ENCODE assay signal across 13 cellular contexts in genomic region chr2:33230877-33231276, GRCh38.
A peak's percentile ranks its signal among the peaks of the same experiment; 100 is the strongest.
DNase-seq lines count a peak whose midpoint lies in the region; ATAC-seq, FAIRE-seq and TF ChIP-seq lines count a peak whose summit lies in the region.
"Had no signal": no experiment of that assay in that cellular context is flagged by ENCODE, and none has a peak within 500 bp of the region (broad histone marks: within the 10 kb centered on the region; RNA-seq: fewer than 3 reads in every experiment).

No MANE protein-coding gene starts in this region.

- CTCF ChIA-PET in PC-3 (lab: Charles Lee) = interaction anchor here (0.6 to 1.2 kb wide), 2 partner anchors 45 to 197 kb away, joined by 3 to 6 read pairs; no protein-coding TSS in a partner anchor

- POLR2A ChIA-PET in PC-3 (lab: Charles Lee; ENCODE audit: unreplicated experiment) = interaction anchor here (0.6 kb wide), 2 partner anchors 99 to 481 kb away, joined by 8 to 10 read pairs; no protein-coding TSS in a partner anchor

- no peak overlapping the region; the same call in 1 of the 2 replicates for H3K4me3 Mint-ChIP-seq in HFFc6
- H3K4me3 Mint-ChIP-seq in type B pancreatic cell = no peak overlapping the region
- H3K4me3 Mint-ChIP-seq: CD8-positive, alpha-beta T cell had no signal

- H2AFZ ChIP-seq in PC-3 (ENCODE audit: low read length) = peak overlapping the region; percentile 34

- DNase-seq in HFFc6 (no peak), PC-3 (peak; percentile 86), bronchial epithelial cell (ENCODE audit: low read depth) (peak; percentile 90), type B pancreatic cell (ENCODE audit: extremely low spot score, unreplicated experiment) (no peak), NCI-H2196 treated with DMSO at 0.1 percent for 48 hours (lab: John Stamatoyannopoulos, UW; ENCODE audit: unreplicated experiment) (no peak), NCI-H2081 treated with DMSO at 0.1 percent for 48 hours (lab: John Stamatoyannopoulos, UW) (no peak)
- DNase-seq: CD8-positive, alpha-beta T cell; Kasumi-1; MV-4-11; NCI-H446 had no signal

- H3K9me3 Mint-ChIP-seq in HFFc6 = no peaks in the 10 kb centered on the region
- H3K9me3 Mint-ChIP-seq in type B pancreatic cell = peaks cover under 1% of the 10 kb centered on the region
- H3K9me3 Mint-ChIP-seq: CD8-positive, alpha-beta T cell had no signal

- peaks cover 38% of the 10 kb centered on the region for H3K4me1 ChIP-seq in PC-3 (ENCODE audit: insufficient read depth, low read length)

- peak overlapping the region; percentile 84 for H3K9ac ChIP-seq in PC-3 (ENCODE audit: low read length)

- FAIRE-seq in bronchial epithelial cell (lab: Jason Lieb, UNC) = no peak
- FAIRE-seq: D721Med, H1 had no signal

- no TSS peak for BruUV-seq in PC-3 (replicated peaks; lab: Mats Ljungman, UMichigan)

- H3K27ac Mint-ChIP-seq in HFFc6 (peak overlapping the region; percentile 48; the same call in 1 of the 2 replicates), type B pancreatic cell (peak overlapping the region; percentile 59)
- H3K27ac Mint-ChIP-seq: CD8-positive, alpha-beta T cell had no signal

- peak overlapping the region; percentile 68 for H3K4me2 ChIP-seq in PC-3 (ENCODE audit: low read length)

- no peaks in the 10 kb centered on the region for H4K20me1 ChIP-seq in PC-3 (ENCODE audit: low read length)

- H3K4me1 Mint-ChIP-seq in HFFc6 (ENCODE audit: low read depth) = peaks cover 55% of the 10 kb centered on the region
- H3K4me1 Mint-ChIP-seq in type B pancreatic cell (ENCODE audit: unreplicated experiment) = peaks cover 14% of the 10 kb centered on the region

- peaks cover 54% of the 10 kb centered on the region for H3K36me3 Mint-ChIP-seq in HFFc6 (ENCODE audit: low read depth)
- H3K36me3 Mint-ChIP-seq in type B pancreatic cell = peaks cover 22% of the 10 kb centered on the region
- H3K36me3 Mint-ChIP-seq: CD8-positive, alpha-beta T cell had no signal

- H3K27me3 Mint-ChIP-seq in HFFc6 (ENCODE audit: insufficient read depth) (no peaks in the 10 kb centered on the region), type B pancreatic cell (no peaks in the 10 kb centered on the region)

- ATAC-seq in PC-3 (peak; percentile 86), HG03196 (IDR thresholded peaks at IDR 0.05; ENCODE audit: unreplicated experiment) (no peak)
- ATAC-seq: CD8-positive, alpha-beta T cell had no signal

- H3K27ac ChIP-seq in PC-3 (ENCODE audit: low read length) = peak overlapping the region; percentile 93

- no peaks in the 10 kb centered on the region for H3K79me2 ChIP-seq in PC-3 (ENCODE audit: low read length)

- H3F3A ChIP-seq in PC-3 (ENCODE audit: low read length, unreplicated experiment) = no peaks in the 10 kb centered on the region

- H3K27me3 ChIP-seq in PC-3 (ENCODE audit: low read length) (no peaks in the 10 kb centered on the region), bronchial epithelial cell (ENCODE audit: control insufficient read depth, insufficient read depth, low read length) (no peaks in the 10 kb centered on the region)

- H3K36me3 ChIP-seq in PC-3 (ENCODE audit: low read depth, low read length) (no peaks in the 10 kb centered on the region), bronchial epithelial cell (ENCODE audit: control insufficient read depth, insufficient read depth, low read length) (no peaks in the 10 kb centered on the region)

- no peaks in the 10 kb centered on the region for H3K9me3 ChIP-seq in PC-3 (ENCODE audit: low read length)

- no peak for TF ChIP-seq CTCF in HFFc6 (IDR thresholded peaks at IDR 0.05)
- TF ChIP-seq CTCF in PC-3 (conservative IDR thresholded peaks at IDR 0.05; ENCODE audit: low read depth, low read length) = no peak
- TF ChIP-seq CTCF in bronchial epithelial cell (IDR thresholded peaks at IDR 0.05; ENCODE audit: insufficient read depth, low read length, severe bottlenecking) = no peak
- TF ChIP-seq CTCF in type B pancreatic cell (conservative IDR thresholded peaks at IDR 0.05) = no peak

- intact Hi-C loops in PC-3 (cut with micrococcal nuclease) = loop anchor here (1.0 kb wide), 2 partner anchors 39 to 97 kb away; no protein-coding TSS in a partner anchor

- H3K4me3 ChIP-seq in PC-3 (ENCODE audit: low read length) (peak overlapping the region; percentile 39), bronchial epithelial cell (ENCODE audit: low read depth, low read length) (no peak overlapping the region)

- no peaks in the 10 kb centered on the region for H3K9me2 ChIP-seq in PC-3 (replicated peaks; ENCODE audit: low read length)

Comparison
In these comparisons a context has a peak if more than half of its experiments do, and no peak if none do; other contexts are left out.
1. DNase-seq: peak in PC-3 (single experiment) and bronchial epithelial cell (single experiment); none in HFFc6 (single experiment), type B pancreatic cell (single experiment), NCI-H2196 treated with DMSO at 0.1 percent for 48 hours (single experiment) and NCI-H2081 treated with DMSO at 0.1 percent for 48 hours (single experiment).